2 cellular contexts compared by ENCODE assay signal in the genomic region with DNA sequence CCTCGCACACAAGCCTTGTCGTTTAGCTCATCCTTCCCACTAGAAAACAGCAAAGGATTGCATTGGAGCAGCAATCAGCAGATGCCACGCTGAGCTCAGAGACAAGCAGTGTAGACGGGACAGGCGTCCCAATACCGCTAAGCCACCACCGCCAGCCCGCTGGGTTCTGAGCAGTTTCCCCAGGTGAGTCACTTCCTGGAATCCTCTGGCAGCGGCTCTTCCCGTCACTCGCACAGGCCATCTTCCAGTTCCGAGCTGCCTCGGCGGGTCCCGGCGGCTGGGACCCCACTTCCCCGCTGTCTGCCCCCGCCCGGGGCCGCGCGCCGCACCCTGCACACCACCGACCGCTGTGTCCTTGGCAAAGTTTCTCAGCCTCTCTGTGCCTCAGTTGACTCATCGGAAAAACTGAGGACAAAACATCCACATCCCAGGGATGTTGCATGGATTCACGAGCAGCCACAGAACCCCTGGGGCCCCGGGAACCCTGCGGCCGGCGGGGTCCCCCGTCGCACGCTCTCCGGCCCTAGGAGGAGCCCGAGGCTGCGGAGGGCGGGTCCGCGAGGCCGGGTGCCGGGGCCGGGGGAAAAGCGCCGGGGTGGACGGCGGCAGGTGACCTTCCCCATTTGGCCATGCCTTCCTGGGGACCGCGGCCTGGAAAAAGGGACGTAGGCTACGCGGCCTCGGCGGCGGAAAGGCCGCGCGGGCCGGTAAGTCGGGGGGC.
TF ChIP-seq lines count a peak whose summit lies in the region.

No MANE protein-coding gene starts in this region.

TF ChIP-seq in GM23338, 12 proteins besides CTCF, POLR2A, EP300 and RAD21 (continues in another document):
- TF ChIP-seq ZNF331 (CRISPR knock-in tag; IDR thresholded peaks at IDR 0.05; ENCODE audit: low read depth) (no peak), CREB1 (CRISPR knock-in tag; IDR thresholded peaks at IDR 0.05; ENCODE audit: low read depth) (no peak), POLR2AphosphoS5 (IDR thresholded peaks at IDR 0.05; ENCODE audit: low read depth) (no peak), STAT1 (IDR thresholded peaks at IDR 0.05; ENCODE audit: unreplicated experiment) (no peak), ZNF114 (CRISPR knock-in tag; IDR thresholded peaks at IDR 0.05) (no peak), NANOG (IDR thresholded peaks at IDR 0.05; ENCODE audit: borderline replicate concordance) (no peak), EZH2 (IDR thresholded peaks at IDR 0.05; ENCODE audit: low read depth, unreplicated experiment) (no peak), JUNB (IDR thresholded peaks at IDR 0.05; ENCODE audit: unreplicated experiment) (no peak), EZH2phosphoT487 (IDR thresholded peaks at IDR 0.05; ENCODE audit: unreplicated experiment) (no peak)
- TF ChIP-seq, protein P1, sequence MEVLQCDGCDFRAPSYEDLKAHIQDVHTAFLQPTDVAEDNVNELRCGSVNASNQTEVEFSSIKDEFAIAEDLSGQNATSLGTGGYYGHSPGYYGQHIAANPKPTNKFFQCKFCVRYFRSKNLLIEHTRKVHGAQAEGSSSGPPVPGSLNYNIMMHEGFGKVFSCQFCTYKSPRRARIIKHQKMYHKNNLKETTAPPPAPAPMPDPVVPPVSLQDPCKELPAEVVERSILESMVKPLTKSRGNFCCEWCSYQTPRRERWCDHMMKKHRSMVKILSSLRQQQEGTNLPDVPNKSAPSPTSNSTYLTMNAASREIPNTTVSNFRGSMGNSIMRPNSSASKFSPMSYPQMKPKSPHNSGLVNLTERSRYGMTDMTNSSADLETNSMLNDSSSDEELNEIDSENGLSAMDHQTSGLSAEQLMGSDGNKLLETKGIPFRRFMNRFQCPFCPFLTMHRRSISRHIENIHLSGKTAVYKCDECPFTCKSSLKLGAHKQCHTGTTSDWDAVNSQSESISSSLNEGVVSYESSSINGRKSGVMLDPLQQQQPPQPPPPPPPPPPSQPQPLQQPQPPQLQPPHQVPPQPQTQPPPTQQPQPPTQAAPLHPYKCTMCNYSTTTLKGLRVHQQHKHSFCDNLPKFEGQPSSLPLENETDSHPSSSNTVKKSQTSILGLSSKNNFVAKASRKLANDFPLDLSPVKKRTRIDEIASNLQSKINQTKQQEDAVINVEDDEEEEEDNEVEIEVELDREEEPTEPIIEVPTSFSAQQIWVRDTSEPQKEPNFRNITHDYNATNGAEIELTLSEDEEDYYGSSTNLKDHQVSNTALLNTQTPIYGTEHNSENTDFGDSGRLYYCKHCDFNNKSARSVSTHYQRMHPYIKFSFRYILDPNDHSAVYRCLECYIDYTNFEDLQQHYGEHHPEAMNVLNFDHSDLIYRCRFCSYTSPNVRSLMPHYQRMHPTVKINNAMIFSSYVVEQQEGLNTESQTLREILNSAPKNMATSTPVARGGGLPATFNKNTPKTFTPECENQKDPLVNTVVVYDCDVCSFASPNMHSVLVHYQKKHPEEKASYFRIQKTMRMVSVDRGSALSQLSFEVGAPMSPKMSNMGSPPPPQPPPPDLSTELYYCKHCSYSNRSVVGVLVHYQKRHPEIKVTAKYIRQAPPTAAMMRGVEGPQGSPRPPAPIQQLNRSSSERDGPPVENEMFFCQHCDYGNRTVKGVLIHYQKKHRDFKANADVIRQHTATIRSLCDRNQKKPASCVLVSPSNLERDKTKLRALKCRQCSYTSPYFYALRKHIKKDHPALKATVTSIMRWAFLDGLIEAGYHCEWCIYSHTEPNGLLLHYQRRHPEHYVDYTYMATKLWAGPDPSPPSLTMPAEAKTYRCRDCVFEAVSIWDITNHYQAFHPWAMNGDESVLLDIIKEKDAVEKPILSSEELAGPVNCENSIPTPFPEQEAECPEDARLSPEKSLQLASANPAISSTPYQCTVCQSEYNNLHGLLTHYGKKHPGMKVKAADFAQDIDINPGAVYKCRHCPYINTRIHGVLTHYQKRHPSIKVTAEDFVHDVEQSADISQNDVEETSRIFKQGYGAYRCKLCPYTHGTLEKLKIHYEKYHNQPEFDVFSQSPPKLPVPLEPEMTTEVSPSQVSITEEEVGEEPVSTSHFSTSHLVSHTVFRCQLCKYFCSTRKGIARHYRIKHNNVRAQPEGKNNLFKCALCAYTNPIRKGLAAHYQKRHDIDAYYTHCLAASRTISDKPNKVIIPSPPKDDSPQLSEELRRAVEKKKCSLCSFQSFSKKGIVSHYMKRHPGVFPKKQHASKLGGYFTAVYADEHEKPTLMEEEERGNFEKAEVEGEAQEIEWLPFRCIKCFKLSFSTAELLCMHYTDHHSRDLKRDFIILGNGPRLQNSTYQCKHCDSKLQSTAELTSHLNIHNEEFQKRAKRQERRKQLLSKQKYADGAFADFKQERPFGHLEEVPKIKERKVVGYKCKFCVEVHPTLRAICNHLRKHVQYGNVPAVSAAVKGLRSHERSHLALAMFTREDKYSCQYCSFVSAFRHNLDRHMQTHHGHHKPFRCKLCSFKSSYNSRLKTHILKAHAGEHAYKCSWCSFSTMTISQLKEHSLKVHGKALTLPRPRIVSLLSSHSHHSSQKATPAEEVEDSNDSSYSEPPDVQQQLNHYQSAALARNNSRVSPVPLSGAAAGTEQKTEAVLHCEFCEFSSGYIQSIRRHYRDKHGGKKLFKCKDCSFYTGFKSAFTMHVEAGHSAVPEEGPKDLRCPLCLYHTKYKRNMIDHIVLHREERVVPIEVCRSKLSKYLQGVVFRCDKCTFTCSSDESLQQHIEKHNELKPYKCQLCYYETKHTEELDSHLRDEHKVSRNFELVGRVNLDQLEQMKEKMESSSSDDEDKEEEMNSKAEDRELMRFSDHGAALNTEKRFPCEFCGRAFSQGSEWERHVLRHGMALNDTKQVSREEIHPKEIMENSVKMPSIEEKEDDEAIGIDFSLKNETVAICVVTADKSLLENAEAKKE (CRISPR knock-in tag; IDR thresholded peaks at IDR 0.05): no peak
- TF ChIP-seq, protein P2, sequence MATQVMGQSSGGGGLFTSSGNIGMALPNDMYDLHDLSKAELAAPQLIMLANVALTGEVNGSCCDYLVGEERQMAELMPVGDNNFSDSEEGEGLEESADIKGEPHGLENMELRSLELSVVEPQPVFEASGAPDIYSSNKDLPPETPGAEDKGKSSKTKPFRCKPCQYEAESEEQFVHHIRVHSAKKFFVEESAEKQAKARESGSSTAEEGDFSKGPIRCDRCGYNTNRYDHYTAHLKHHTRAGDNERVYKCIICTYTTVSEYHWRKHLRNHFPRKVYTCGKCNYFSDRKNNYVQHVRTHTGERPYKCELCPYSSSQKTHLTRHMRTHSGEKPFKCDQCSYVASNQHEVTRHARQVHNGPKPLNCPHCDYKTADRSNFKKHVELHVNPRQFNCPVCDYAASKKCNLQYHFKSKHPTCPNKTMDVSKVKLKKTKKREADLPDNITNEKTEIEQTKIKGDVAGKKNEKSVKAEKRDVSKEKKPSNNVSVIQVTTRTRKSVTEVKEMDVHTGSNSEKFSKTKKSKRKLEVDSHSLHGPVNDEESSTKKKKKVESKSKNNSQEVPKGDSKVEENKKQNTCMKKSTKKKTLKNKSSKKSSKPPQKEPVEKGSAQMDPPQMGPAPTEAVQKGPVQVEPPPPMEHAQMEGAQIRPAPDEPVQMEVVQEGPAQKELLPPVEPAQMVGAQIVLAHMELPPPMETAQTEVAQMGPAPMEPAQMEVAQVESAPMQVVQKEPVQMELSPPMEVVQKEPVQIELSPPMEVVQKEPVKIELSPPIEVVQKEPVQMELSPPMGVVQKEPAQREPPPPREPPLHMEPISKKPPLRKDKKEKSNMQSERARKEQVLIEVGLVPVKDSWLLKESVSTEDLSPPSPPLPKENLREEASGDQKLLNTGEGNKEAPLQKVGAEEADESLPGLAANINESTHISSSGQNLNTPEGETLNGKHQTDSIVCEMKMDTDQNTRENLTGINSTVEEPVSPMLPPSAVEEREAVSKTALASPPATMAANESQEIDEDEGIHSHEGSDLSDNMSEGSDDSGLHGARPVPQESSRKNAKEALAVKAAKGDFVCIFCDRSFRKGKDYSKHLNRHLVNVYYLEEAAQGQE (IDR thresholded peaks at IDR 0.05; ENCODE audit: unreplicated experiment): no peak

TF ChIP-seq in WTC11, 78 proteins besides CTCF, POLR2A, EP300 and RAD21:
- TF ChIP-seq, protein P3, sequence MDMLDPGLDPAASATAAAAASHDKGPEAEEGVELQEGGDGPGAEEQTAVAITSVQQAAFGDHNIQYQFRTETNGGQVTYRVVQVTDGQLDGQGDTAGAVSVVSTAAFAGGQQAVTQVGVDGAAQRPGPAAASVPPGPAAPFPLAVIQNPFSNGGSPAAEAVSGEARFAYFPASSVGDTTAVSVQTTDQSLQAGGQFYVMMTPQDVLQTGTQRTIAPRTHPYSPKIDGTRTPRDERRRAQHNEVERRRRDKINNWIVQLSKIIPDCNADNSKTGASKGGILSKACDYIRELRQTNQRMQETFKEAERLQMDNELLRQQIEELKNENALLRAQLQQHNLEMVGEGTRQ (CRISPR knock-in tag; IDR thresholded peaks at IDR 0.05): no peak
- TF ChIP-seq TP53 (CRISPR knock-in tag; IDR thresholded peaks at IDR 0.05) (peak; percentile 11; the same call in 1 of the 2 replicates), KAT7 (CRISPR knock-in tag; IDR thresholded peaks at IDR 0.05; ENCODE audit: borderline replicate concordance) (0 out of 2 replicates have a peak, but pooled peaks have one; percentile 34)
- TF ChIP-seq, protein P4, sequence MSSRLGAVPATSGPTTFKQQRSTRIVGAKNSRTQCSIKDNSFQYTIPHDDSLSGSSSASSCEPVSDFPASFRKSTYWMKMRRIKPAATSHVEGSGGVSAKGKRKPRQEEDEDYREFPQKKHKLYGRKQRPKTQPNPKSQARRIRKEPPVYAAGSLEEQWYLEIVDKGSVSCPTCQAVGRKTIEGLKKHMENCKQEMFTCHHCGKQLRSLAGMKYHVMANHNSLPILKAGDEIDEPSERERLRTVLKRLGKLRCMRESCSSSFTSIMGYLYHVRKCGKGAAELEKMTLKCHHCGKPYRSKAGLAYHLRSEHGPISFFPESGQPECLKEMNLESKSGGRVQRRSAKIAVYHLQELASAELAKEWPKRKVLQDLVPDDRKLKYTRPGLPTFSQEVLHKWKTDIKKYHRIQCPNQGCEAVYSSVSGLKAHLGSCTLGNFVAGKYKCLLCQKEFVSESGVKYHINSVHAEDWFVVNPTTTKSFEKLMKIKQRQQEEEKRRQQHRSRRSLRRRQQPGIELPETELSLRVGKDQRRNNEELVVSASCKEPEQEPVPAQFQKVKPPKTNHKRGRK (CRISPR knock-in tag; IDR thresholded peaks at IDR 0.05; ENCODE audit: borderline replicate concordance): no peak
